1 cellular context compared by ENCODE assay signal in the genomic region with DNA sequence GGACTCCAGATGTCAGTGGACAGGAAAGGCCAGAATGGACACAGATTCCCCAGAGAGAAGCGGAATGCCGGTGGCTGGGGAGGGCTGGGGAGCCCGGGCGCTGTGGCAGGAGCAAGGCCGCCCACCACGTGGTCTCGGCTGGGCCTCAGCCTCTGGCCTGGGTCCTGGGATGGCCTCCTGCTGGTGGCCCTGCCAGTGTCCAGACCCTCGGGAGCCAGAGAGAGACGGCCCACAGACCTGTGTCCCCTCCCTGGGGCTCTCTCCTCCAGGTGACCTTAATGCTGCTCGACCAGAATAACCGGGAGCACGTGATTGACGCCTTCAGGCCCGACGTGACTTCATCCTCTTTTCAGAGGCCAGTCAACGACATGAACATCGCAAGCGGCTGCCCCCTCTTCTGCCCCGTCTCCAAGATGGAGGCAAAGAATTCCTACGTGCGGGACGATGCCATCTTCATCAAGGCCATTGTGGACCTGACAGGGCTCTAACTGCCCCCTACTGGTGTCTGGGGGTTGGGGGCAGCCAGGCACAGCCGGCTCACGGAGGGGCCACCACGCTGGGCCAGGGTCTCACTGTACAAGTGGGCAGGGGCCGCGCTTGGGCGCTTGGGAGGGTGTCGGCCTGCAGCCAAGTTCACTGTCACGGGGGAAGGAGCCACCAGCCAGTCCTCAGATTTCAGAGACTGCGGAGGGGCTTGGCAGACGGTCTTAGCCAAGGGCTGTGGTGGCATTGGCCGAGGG.
TF ChIP-seq lines count a peak whose summit lies in the region.

No MANE protein-coding gene starts in this region.

TF ChIP-seq in GM23338, 12 proteins besides CTCF, POLR2A, EP300 and RAD21 (continued from another document):
- TF ChIP-seq ZNF462 (CRISPR knock-in tag; IDR thresholded peaks at IDR 0.05) (no peak), CREB1 (CRISPR knock-in tag; IDR thresholded peaks at IDR 0.05; ENCODE audit: low read depth) (no peak)
